ENCODE assay signal across 1 cellular context in genomic region chr17:30970757-30971567, GRCh38.
TF ChIP-seq lines count a peak whose summit lies in the region.

TSS of gene RNF135 (plus strand) at chr17:30971039. CDS start at chr17:30971074, 35 bp downstream.

TF ChIP-seq in GM12878, 131 proteins besides CTCF, POLR2A, EP300 and RAD21 (continued from another document and continues in another):
- no peak for TF ChIP-seq CEBPZ (IDR thresholded peaks at IDR 0.05; ENCODE audit: low read depth, low read length)
- no peak for TF ChIP-seq GABPA (IDR thresholded peaks at IDR 0.05; ENCODE audit: low read depth)
- TF ChIP-seq ZNF217 (IDR thresholded peaks at IDR 0.05), result no peak
- TF ChIP-seq RELA (IDR thresholded peaks at IDR 0.05; ENCODE audit: borderline replicate concordance, partially characterized antibody), result no peak
- no peak for TF ChIP-seq ATF3 (IDR thresholded peaks at IDR 0.05; ENCODE audit: borderline replicate concordance, extremely low read depth, low read depth, low read length)
- peak; percentile 72; the same call in 1 of the 2 replicates for TF ChIP-seq NKRF (conservative IDR thresholded peaks at IDR 0.05)
- TF ChIP-seq POLR2AphosphoS5 (IDR thresholded peaks at IDR 0.05; ENCODE audit: low read length), result peak; percentile 79
- no peak for TF ChIP-seq YBX1 (IDR thresholded peaks at IDR 0.05)
- no peak for TF ChIP-seq BCL11A (IDR thresholded peaks at IDR 0.05; ENCODE audit: low read depth, low read length)
- TF ChIP-seq STAT1 (conservative IDR thresholded peaks at IDR 0.05), result no peak
- TF ChIP-seq MXI1 (IDR thresholded peaks at IDR 0.05; ENCODE audit: low read depth, low read length), result peak; percentile 63; the same call in 1 of the 2 replicates
- TF ChIP-seq CEBPB (IDR thresholded peaks at IDR 0.05; ENCODE audit: borderline replicate concordance in 1 of 2, low read depth in 2 of 2, low read length in 2 of 2), result no peak
- no peak for TF ChIP-seq JUND (IDR thresholded peaks at IDR 0.05; ENCODE audit: low read depth, low read length)
- no peak for TF ChIP-seq NR2C2 (IDR thresholded peaks at IDR 0.05; ENCODE audit: borderline replicate concordance, control insufficient read depth, insufficient read length, low read depth)
- TF ChIP-seq RFX5 (IDR thresholded peaks at IDR 0.05; ENCODE audit: low read depth, low read length), result no peak
- no peak for TF ChIP-seq ASH2L (IDR thresholded peaks at IDR 0.05; ENCODE audit: borderline replicate concordance, low read depth)
- TF ChIP-seq BMI1 (IDR thresholded peaks at IDR 0.05; ENCODE audit: borderline replicate concordance), result no peak
- TF ChIP-seq YY1 (IDR thresholded peaks at IDR 0.05; ENCODE audit: low read depth, low read length), result peak; percentile 91
- peak; percentile 12; the same call in 1 of the 2 replicates for TF ChIP-seq ZBED1 (IDR thresholded peaks at IDR 0.05; ENCODE audit: borderline replicate concordance)
- TF ChIP-seq ATF2 (IDR thresholded peaks at IDR 0.05; ENCODE audit: low read length), result no peak
- no peak for TF ChIP-seq SMC3 (IDR thresholded peaks at IDR 0.05; ENCODE audit: borderline replicate concordance, low read length)
- TF ChIP-seq SRF (IDR thresholded peaks at IDR 0.05; ENCODE audit: low read depth in 2 of 2, low read length in 2 of 2), result no peak
- TF ChIP-seq ZNF274 (IDR thresholded peaks at IDR 0.05; ENCODE audit: insufficient read depth, insufficient read length), result no peak
- TF ChIP-seq SREBF1 (IDR thresholded peaks at IDR 0.05; ENCODE audit: low read length), result no peak
- no peak for TF ChIP-seq RBBP5 (conservative IDR thresholded peaks at IDR 0.05)
- TF ChIP-seq HDAC2 (IDR thresholded peaks at IDR 0.05), result no peak
- TF ChIP-seq ELK1 (IDR thresholded peaks at IDR 0.05; ENCODE audit: low read depth, low read length), result no peak
- TF ChIP-seq RAD51 (IDR thresholded peaks at IDR 0.05), result no peak
- no peak for TF ChIP-seq TCF7 (IDR thresholded peaks at IDR 0.05; ENCODE audit: borderline replicate concordance)
- no peak for TF ChIP-seq PML (IDR thresholded peaks at IDR 0.05; ENCODE audit: low read length)
- no peak for TF ChIP-seq JUNB (IDR thresholded peaks at IDR 0.05)
- TF ChIP-seq IRF5 (IDR thresholded peaks at IDR 0.05; ENCODE audit: borderline replicate concordance), result no peak
- no peak for TF ChIP-seq ZNF592 (IDR thresholded peaks at IDR 0.05)
- TF ChIP-seq RB1 (IDR thresholded peaks at IDR 0.05; ENCODE audit: borderline replicate concordance), result peak; percentile 84; the same call in 1 of the 2 replicates
- TF ChIP-seq CBX5 (IDR thresholded peaks at IDR 0.05; ENCODE audit: low read depth), result no peak
- no peak; the same call in 1 of the 2 replicates for TF ChIP-seq SMAD5 (IDR thresholded peaks at IDR 0.05; ENCODE audit: low read depth)
- no peak for TF ChIP-seq RCOR1 (conservative IDR thresholded peaks at IDR 0.05; ENCODE audit: low read depth, low read length)
- peak; percentile 30; the same call in 1 of the 2 replicates for TF ChIP-seq SPI1 (IDR thresholded peaks at IDR 0.05; ENCODE audit: borderline replicate concordance, insufficient read depth, low read depth, low read length)
- peak; percentile 96 for TF ChIP-seq IKZF1 (conservative IDR thresholded peaks at IDR 0.05)
- no peak for TF ChIP-seq CHD4 (IDR thresholded peaks at IDR 0.05)
- TF ChIP-seq BCLAF1 (IDR thresholded peaks at IDR 0.05), result no peak
- TF ChIP-seq NR2F1 (conservative IDR thresholded peaks at IDR 0.05), result peak; percentile 79
- TF ChIP-seq IKZF2 (IDR thresholded peaks at IDR 0.05), result peak; percentile 52 to 68
- no peak for TF ChIP-seq BRCA1 (IDR thresholded peaks at IDR 0.05; ENCODE audit: low read depth, low read length)
- TF ChIP-seq REST (IDR thresholded peaks at IDR 0.05; ENCODE audit: low read depth, low read length), result no peak
